ENCODE assay signal across 34 cellular contexts in genomic region chr1:218510153-218510772, GRCh38.
DNase-seq lines count a peak whose midpoint lies in the region; ATAC-seq, FAIRE-seq and TF ChIP-seq lines count a peak whose summit lies in the region.
"Had no signal": no experiment of that assay in that cellular context is flagged by ENCODE, and none has a peak within 500 bp of the region (broad histone marks: within the 10 kb centered on the region; RNA-seq: fewer than 3 reads in every experiment).

No MANE protein-coding gene starts in this region.

- no peak overlapping the region for H3K9ac ChIP-seq in smooth muscle cell (ENCODE audit: low read depth)

- no peaks in the 10 kb centered on the region for H4K20me1 ChIP-seq in smooth muscle cell (ENCODE audit: low read depth)

- no peak for TF ChIP-seq CTCF in A549 (IDR thresholded peaks at IDR 0.05)
- TF ChIP-seq CTCF in smooth muscle cell (IDR thresholded peaks at IDR 0.05; ENCODE audit: borderline replicate concordance, insufficient read depth, poor library complexity, severe bottlenecking) = no peak

- peaks cover 45% of the 10 kb centered on the region for H3K9me3 ChIP-seq in A549
- H3K9me3 ChIP-seq in smooth muscle cell (replicated peaks; ENCODE audit: low read depth) = peaks cover 11% of the 10 kb centered on the region
- H3K9me3 ChIP-seq: ascending aorta, colonic mucosa had no signal

- H3K27ac ChIP-seq in A549 (0 out of 6 replicates have a peak overlapping the region, but pooled peaks of 1 of the 2 experiments have one; percentile 17), smooth muscle cell (ENCODE audit: low read depth) (no peak overlapping the region)
- H3K27ac ChIP-seq: ascending aorta, colonic mucosa, thoracic aorta, uterus had no signal

- no peaks in the 10 kb centered on the region for H3K36me3 ChIP-seq in smooth muscle cell (ENCODE audit: low read depth)
- H3K36me3 ChIP-seq: ascending aorta, cardiac muscle cell, colonic mucosa, thoracic aorta, uterus had no signal

- no peak for FAIRE-seq in A549 (lab: Jason Lieb, UNC)
- no peak for FAIRE-seq in RCC 7860 (lab: Jason Lieb, UNC)
- FAIRE-seq: A204.1, GM12892 had no signal

- H3F3A ChIP-seq in smooth muscle cell (ENCODE audit: low read depth) = no peaks in the 10 kb centered on the region

- ATAC-seq in A549 (no peak), GM18907 (IDR thresholded peaks at IDR 0.05; ENCODE audit: unreplicated experiment) (peak; percentile 83), HG03175 (IDR thresholded peaks at IDR 0.05; ENCODE audit: unreplicated experiment) (peak; percentile 40), SK-N-SH treated with all-trans-retinoic acid at 6 μM for 48 hours (no peak)
- ATAC-seq: activated CD4-positive, alpha-beta T cell treated with anti-CD3 and anti-CD28 coated beads for 36 hours; activated CD8-positive, alpha-beta T cell treated with anti-CD3 and anti-CD28 coated beads, Interleukin-2, amount 10 ng/mL, durations not matched to agents 7 days and 5 days; naive thymus-derived CD8-positive, alpha-beta T cell had no signal

- no peaks in the 10 kb centered on the region for H3K27me3 ChIP-seq in smooth muscle cell (ENCODE audit: low read depth)
- H3K27me3 ChIP-seq: ascending aorta, cardiac muscle cell, colonic mucosa, uterus had no signal

- no peaks in the 10 kb centered on the region for H3K79me2 ChIP-seq in smooth muscle cell (ENCODE audit: low read depth)

- H3K4me1 ChIP-seq in A549 = no peaks in the 10 kb centered on the region
- H3K4me1 ChIP-seq in smooth muscle cell (ENCODE audit: low read depth) = no peaks in the 10 kb centered on the region
- H3K4me1 ChIP-seq: ascending aorta, colonic mucosa, uterus had no signal

- 85% methylated on average over 6 of the region's 6 CpGs for WGBS in A549 (ENCODE audit: missing lambda C conversion rate)
- 95% methylated on average over 6 of the region's 6 CpGs for WGBS in smooth muscle cell (ENCODE audit: low lambda C conversion rate)

- TF ChIP-seq EP300 in A549 (IDR thresholded peaks at IDR 0.05) = no peak

- TF ChIP-seq POLR2A in A549 (IDR thresholded peaks at IDR 0.05; ENCODE audit: low read length) = no peak

- DNase-seq in A549 (ENCODE audit: low read depth in 1 of 2, low spot score in 1 of 2) = no peak
- peak; percentile 32 for DNase-seq in RCC 7860 (ENCODE audit: low spot score)
- DNase-seq in T-helper 9 cell = no peak
- no peak for DNase-seq in NCI-H774 (lab: John Stamatoyannopoulos, UW)
- no peak for DNase-seq in smooth muscle cell (lab: John Stamatoyannopoulos, UW; ENCODE audit: unreplicated experiment)
- DNase-seq: activated CD4-positive, alpha-beta T cell treated with anti-CD3 and anti-CD28 coated beads for 36 hours; activated CD8-positive, alpha-beta T cell treated with anti-CD3 and anti-CD28 coated beads, Interleukin-2, amount 10 ng/mL, durations not matched to agents 7 days and 5 days; activated naive CD8-positive, alpha-beta T cell treated with anti-CD3 and anti-CD28 coated beads, Interleukin-2, amount 10 ng/mL, durations not matched to agents 7 days and 5 days; activated T-cell treated with anti-CD3 and anti-CD28 coated beads for 4 hours; AML-193; CD4-positive, alpha-beta T cell; colonic mucosa; effector memory CD4-positive, alpha-beta T cell; glutamatergic neuron; GOT3; islet precursor cell; midbrain; naive thymus-derived CD8-positive, alpha-beta T cell; NCI-H1105 treated with DMSO at 0.1 percent for 48 hours; NCI-H2029 treated with DMSO at 0.1 percent for 48 hours; NCI-H345; NCI-H82; nucleus accumbens; OCI-M1; T-helper 2 cell; uterus had no signal

- POLR2A ChIA-PET in A549 (lab: Yijun Ruan, JAX) = no interaction called here

- no peak overlapping the region for H2AFZ ChIP-seq in smooth muscle cell (ENCODE audit: low read depth)

- no peak for TF ChIP-seq RAD21 in A549 (conservative IDR thresholded peaks at IDR 0.05 in 1 of 2, IDR thresholded peaks at IDR 0.05 in 1 of 2)

- H3K4me2 ChIP-seq in A549 (no peak overlapping the region), smooth muscle cell (no peak overlapping the region)

- CTCF ChIA-PET in A549 (lab: Yijun Ruan, JAX) = no interaction called here

- H3K4me3 ChIP-seq in A549 = no peak overlapping the region
- no peak overlapping the region for H3K4me3 ChIP-seq in smooth muscle cell
- H3K4me3 ChIP-seq: ascending aorta, cardiac muscle cell, colonic mucosa, thoracic aorta, uterus had no signal

TF ChIP-seq in A549, 52 proteins besides CTCF, POLR2A, EP300 and RAD21:
- TF ChIP-seq NPAS2 (CRISPR knock-in tag; IDR thresholded peaks at IDR 0.05; ENCODE audit: borderline replicate concordance) = no peak
- no peak for TF ChIP-seq HOXA7 (CRISPR knock-in tag; IDR thresholded peaks at IDR 0.05)
- TF ChIP-seq JUN (IDR thresholded peaks at IDR 0.05) = no peak
- no peak for TF ChIP-seq USF2 (IDR thresholded peaks at IDR 0.05)
- TF ChIP-seq PHF8 (IDR thresholded peaks at IDR 0.05; ENCODE audit: borderline replicate concordance, low read depth) = no peak
- TF ChIP-seq ZFP36 (IDR thresholded peaks at IDR 0.05; ENCODE audit: borderline replicate concordance, partially characterized antibody) = no peak
- TF ChIP-seq POLR2AphosphoS2 (conservative IDR thresholded peaks at IDR 0.05; ENCODE audit: low read length) = no peak
- TF ChIP-seq MAFK (IDR thresholded peaks at IDR 0.05; ENCODE audit: partially characterized antibody) = peak; percentile 99
TF ChIP-seq in A549: peak in this region for 1.

TF ChIP-seq in SK-N-SH treated with all-trans-retinoic acid at 6 μM for 48 hours, 23 proteins besides CTCF, POLR2A, EP300 and RAD21:
- no peak for TF ChIP-seq SNAI2 (CRISPR knock-in tag; IDR thresholded peaks at IDR 0.05)

Comparison
In these comparisons a context has a peak if more than half of its experiments do, and no peak if none do; other contexts are left out.
1. ATAC-seq: peak in GM18907 (single experiment) and HG03175 (single experiment); none in A549 (0 of 2) and SK-N-SH treated with all-trans-retinoic acid at 6 μM for 48 hours (single experiment).